Comparison of ENCODE assay signal across 15 cellular contexts in the genomic region with DNA sequence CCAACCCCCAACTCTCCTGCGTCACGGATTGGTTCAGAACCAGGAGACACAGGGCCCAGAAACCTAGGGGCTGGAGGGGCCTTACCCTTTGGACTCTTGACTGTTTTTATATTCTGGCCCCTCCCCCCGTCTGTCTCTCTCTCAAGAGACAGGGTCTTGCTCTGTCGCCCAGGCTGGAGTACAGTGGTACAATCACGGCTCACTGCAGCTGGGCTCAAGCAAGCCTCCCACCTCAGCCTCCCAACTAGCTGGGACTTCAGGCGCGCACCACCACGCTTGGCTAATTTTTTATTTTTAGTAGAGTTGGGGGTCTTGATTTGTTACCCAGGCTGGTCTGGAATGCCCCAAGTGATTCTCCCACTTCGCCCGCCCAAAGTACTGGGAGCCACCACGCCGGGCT. TPM values are rescaled to one million over a fixed set of nuclear protein-coding genes. Genes with fewer than 3 reads are reported as not detected.
A peak's percentile ranks its signal among the peaks of the same experiment; 100 is the strongest.
DNase-seq lines count a peak whose midpoint lies in the region; ATAC-seq, FAIRE-seq and TF ChIP-seq lines count a peak whose summit lies in the region.
"Had no signal": no experiment of that assay in that cellular context is flagged by ENCODE, and none has a peak within 500 bp of the region (broad histone marks: within the 10 kb centered on the region; RNA-seq: fewer than 3 reads in every experiment).

No MANE protein-coding gene starts in this region.

- H3K4me1 ChIP-seq in BLaER1 (peaks cover 98% of the 10 kb centered on the region), kidney (ENCODE audit: control insufficient read depth in 1 of 2, insufficient read depth in 1 of 2, low read depth in 1 of 2, low read length in 2 of 2) (peaks cover 9% of the 10 kb centered on the region in 2 donors), upper lobe of right lung (peaks cover 13% of the 10 kb centered on the region)
- H3K4me1 ChIP-seq in BLaER1 treated with 17β-estradiol and CSF1 and Interleukin-3, amounts not matched to agents 10 nM and 100 nM: peaks cover 61 to 98% (median 90%) of the 10 kb centered on the region in 10 experiments
- H3K4me1 ChIP-seq: A549 had no signal

- H3K4me3 ChIP-seq in BLaER1: peak overlapping the region; percentile 53
- no peak overlapping the region for H3K4me3 ChIP-seq in BLaER1 treated with 17β-estradiol and CSF1 and Interleukin-3, amounts not matched to agents 10 nM and 100 nM
- H3K4me3 ChIP-seq in kidney (ENCODE audit: low read length in 2 of 2): no peak overlapping the region
- H3K4me3 ChIP-seq in upper lobe of right lung: no peak overlapping the region
- H3K4me3 ChIP-seq: A549, GM23248 had no signal

- FAIRE-seq in kidney (lab: Jason Lieb, UNC): no peak
- FAIRE-seq: A549, H54 had no signal

- peak; percentile 48 for DNase-seq in kidney
- peak; percentile 49 for DNase-seq in upper lobe of right lung
- no peak for DNase-seq in SK-N-DZ (ENCODE audit: low spot score)
- DNase-seq: BE2C; CD4-positive, CD25-positive, alpha-beta regulatory T cell; DMS53; GF-D8; GM23248; IMR-90 had no signal

- H3K9me3 ChIP-seq in BLaER1 (peaks cover 8% of the 10 kb centered on the region), kidney (ENCODE audit: control insufficient read depth in 1 of 2, low read length in 2 of 2) (no peaks in the 10 kb centered on the region), upper lobe of right lung (no peaks in the 10 kb centered on the region)
- peaks cover 6 to 14% (median 7%) of the 10 kb centered on the region in 11 experiments for H3K9me3 ChIP-seq in BLaER1 treated with 17β-estradiol and CSF1 and Interleukin-3, amounts not matched to agents 10 nM and 100 nM (replicated peaks in 1 of 11)
- H3K9me3 ChIP-seq: A549, BE2C had no signal

- H4K20me1 ChIP-seq in BLaER1: peaks cover 90% of the 10 kb centered on the region
- peaks cover 0 to 75% (median 39%) of the 10 kb centered on the region in 11 experiments; a peak in 17 of 22 replicates for H4K20me1 ChIP-seq in BLaER1 treated with 17β-estradiol and CSF1 and Interleukin-3, amounts not matched to agents 10 nM and 100 nM

- H3K27ac ChIP-seq in BLaER1 (peak overlapping the region; percentile 76), kidney (ENCODE audit: low read depth in 2 of 2, low read length in 2 of 2) (no peak overlapping the region), upper lobe of right lung (no peak overlapping the region)
- H3K27ac ChIP-seq in BLaER1 treated with 17β-estradiol and CSF1 and Interleukin-3, amounts not matched to agents 10 nM and 100 nM: peak overlapping the region in 7 of 11 experiments; percentile 30 to 75 (median 60); a peak in 12 of 22 replicates
- H3K27ac ChIP-seq: A549, GM23248 had no signal

- TF ChIP-seq CTCF in kidney (IDR thresholded peaks at IDR 0.05; ENCODE audit: borderline replicate concordance, extremely low read depth, insufficient read depth) (no peak), upper lobe of right lung (IDR thresholded peaks at IDR 0.05) (no peak)

- peak overlapping the region; percentile 90 for H3K4me2 ChIP-seq in BLaER1
- peak overlapping the region in 9 of 11 experiments; percentile 80 to 97 (median 93); a peak in 17 of 22 replicates for H3K4me2 ChIP-seq in BLaER1 treated with 17β-estradiol and CSF1 and Interleukin-3, amounts not matched to agents 10 nM and 100 nM
- H3K4me2 ChIP-seq: A549 had no signal

- peaks cover 14% of the 10 kb centered on the region for H3K36me3 ChIP-seq in BLaER1
- peaks cover 0 to 9% (median 0%) of the 10 kb centered on the region in 11 experiments; a peak in 4 of 22 replicates for H3K36me3 ChIP-seq in BLaER1 treated with 17β-estradiol and CSF1 and Interleukin-3, amounts not matched to agents 10 nM and 100 nM
- H3K36me3 ChIP-seq in kidney (ENCODE audit: control insufficient read depth in 1 of 2, insufficient read depth in 2 of 2, low read length in 2 of 2): no peaks in the 10 kb centered on the region
- H3K36me3 ChIP-seq in upper lobe of right lung: peaks cover 6% of the 10 kb centered on the region
- H3K36me3 ChIP-seq: BE2C had no signal

- ATAC-seq in upper lobe of right lung (no peak), HG03342 (IDR thresholded peaks at IDR 0.05; ENCODE audit: unreplicated experiment) (no peak)
- ATAC-seq: A549, HCT116 had no signal

- H3K9ac ChIP-seq in BLaER1 (peak overlapping the region; percentile 56; the same call in 1 of the 2 replicates), kidney (ENCODE audit: low read length in 2 of 2) (no peak overlapping the region)
- H3K9ac ChIP-seq in BLaER1 treated with 17β-estradiol and CSF1 and Interleukin-3, amounts not matched to agents 10 nM and 100 nM: peak overlapping the region in 4 of 11 experiments; percentile 61 to 69 (median 66); a peak in 5 of 22 replicates
- H3K9ac ChIP-seq: GM23248 had no signal

- H3K27me3 ChIP-seq in BLaER1: no peaks in the 10 kb centered on the region
- H3K27me3 ChIP-seq in BLaER1 treated with 17β-estradiol and CSF1 and Interleukin-3, amounts not matched to agents 10 nM and 100 nM: peaks cover 0 to 63% (median 0%) of the 10 kb centered on the region in 11 experiments; a peak in 7 of 22 replicates
- H3K27me3 ChIP-seq in upper lobe of right lung: no peaks in the 10 kb centered on the region
- H3K27me3 ChIP-seq: BE2C had no signal

- intact Hi-C loops in kidney (cut with DNase I): no loop called here
- intact Hi-C loops in upper lobe of right lung (cut with DNase I): no loop called here

RNA-seq across cellular contexts. Expression of a gene that starts 52.5 kb away (rescaled TPM):
- total RNA-seq in kidney (24.7 TPM), upper lobe of right lung (121 TPM)
- 42.4 TPM for polyA plus RNA-seq in kidney (ENCODE audit: insufficient read depth, low read depth, low replicate concordance)
- polyA plus RNA-seq in SK-N-DZ (2014; cell fraction: cytosol; rRNA removed): 4.2 and 6.3 TPM in 2 replicates
- polyA plus RNA-seq in SK-N-DZ (2014; cell fraction: nucleus; rRNA removed): 5.0 and 8.7 TPM in 2 replicates

Comparison
In these comparisons a context has a peak if more than half of its experiments do, and no peak if none do; other contexts are left out.
1. H3K27ac ChIP-seq: peak in BLaER1 (single experiment) and BLaER1 treated with 17β-estradiol and CSF1 and Interleukin-3, amounts not matched to agents 10 nM and 100 nM (7 of 11); none in kidney (0 of 2) and upper lobe of right lung (single experiment).